ENCODE assay signal across 8 cellular contexts in genomic region chr20:64039293-64040160, GRCh38. TPM values are rescaled to one million over a fixed set of nuclear protein-coding genes. Genes with fewer than 3 reads are reported as not detected.
DNase-seq lines count a peak whose midpoint lies in the region; ATAC-seq, FAIRE-seq and TF ChIP-seq lines count a peak whose summit lies in the region.

No MANE protein-coding gene starts in this region.

- no peak overlapping the region for H3K27ac ChIP-seq in ectodermal cell (ENCODE audit: insufficient read depth, low read depth, low read length, poor library complexity, severe bottlenecking)

- H3K36me3 Mint-ChIP-seq in naive thymus-derived CD8-positive, alpha-beta T cell = no peaks in the 10 kb centered on the region

- peak overlapping the region; percentile 45 for H3K4me3 ChIP-seq in BJ (ENCODE audit: low read depth, low read length)
- H3K4me3 ChIP-seq in LNCaP clone FGC (ENCODE audit: low read depth, low read length) = peak overlapping the region; percentile 43
- H3K4me3 ChIP-seq in ectodermal cell (ENCODE audit: insufficient read depth, low read depth, low read length) = peak overlapping the region; percentile 46

- CTCF ChIA-PET in BJ (lab: Yijun Ruan, JAX) = interaction anchor here (0.6 to 5.0 kb wide), 19 partner anchors 10 to 542 kb away, joined by 3 to 76 read pairs (median 4); partner anchors contain the start of genes PRPF6, PTK6, SAMD10 and TCEA2

- H3K36me3 ChIP-seq in BJ (ENCODE audit: control insufficient read depth, insufficient read depth, low read length) = no peaks in the 10 kb centered on the region; the same call in 1 of the 2 replicates
- no peaks in the 10 kb centered on the region for H3K36me3 ChIP-seq in ectodermal cell (ENCODE audit: control insufficient read depth, insufficient read depth, low read length)

- H3K27ac Mint-ChIP-seq in naive thymus-derived CD8-positive, alpha-beta T cell = peak overlapping the region in 8 of 10 donors; percentile 34 to 87 (median 64)

- no peak for DNase-seq in BJ (ENCODE audit: low read depth)
- DNase-seq in LNCaP clone FGC (ENCODE audit: low read depth) = no peak
- DNase-seq in naive thymus-derived CD8-positive, alpha-beta T cell = no peak
- DNase-seq in ecto neural progenitor cell (ENCODE audit: low spot score) = no peak
- no peak for DNase-seq in central memory CD4-positive, alpha-beta T cell
- DNase-seq in HTR-8/SVneo (ENCODE audit: insufficient read length, low spot score) = no peak

- ATAC-seq in naive thymus-derived CD8-positive, alpha-beta T cell = no peak
- ATAC-seq in GM21786 (IDR thresholded peaks at IDR 0.05; ENCODE audit: unreplicated experiment) = no peak

- WGBS in ectodermal cell, 2 experiments = 22 to 24% methylated on average over 17 of the region's 17 CpGs

- peaks cover 33 to 63% (median 54%) of the 10 kb centered on the region in 4 donors for H3K4me1 Mint-ChIP-seq in naive thymus-derived CD8-positive, alpha-beta T cell

- no peaks in the 10 kb centered on the region for H3K9me3 Mint-ChIP-seq in naive thymus-derived CD8-positive, alpha-beta T cell

- H3K4me3 Mint-ChIP-seq in naive thymus-derived CD8-positive, alpha-beta T cell = peak overlapping the region; percentile 59 to 90 (median 79)

- H3K27me3 ChIP-seq in BJ (ENCODE audit: control insufficient read depth, insufficient read depth, low read length) (peaks cover 21% of the 10 kb centered on the region), ectodermal cell (ENCODE audit: control insufficient read depth, insufficient read depth, low read length, poor library complexity, severe bottlenecking) (peaks cover 78% of the 10 kb centered on the region)

- peaks cover 19% of the 10 kb centered on the region for H3K4me1 ChIP-seq in ectodermal cell (ENCODE audit: control insufficient read depth, insufficient read depth, low read length)

- no peaks in the 10 kb centered on the region for H3K9me3 ChIP-seq in ectodermal cell (ENCODE audit: control insufficient read depth, low read length)

- POLR2A ChIA-PET in BJ (lab: Charles Lee) = no interaction called here
- POLR2A ChIA-PET in naive thymus-derived CD8-positive, alpha-beta T cell (lab: Charles Lee) = interaction anchor here (0.7 to 7.4 kb wide), 14 partner anchors 12 to 519 kb away, joined by 3 to 67 read pairs (median 10); partner anchors contain the start of genes GMEB2, LKAAEAR1, OPRL1 and PPDPF

- FAIRE-seq in HTR-8/SVneo (lab: Jason Lieb, UNC) = no peak

- H3K27me3 Mint-ChIP-seq in naive thymus-derived CD8-positive, alpha-beta T cell = peaks cover 0 to 2% (median 0%) of the 10 kb centered on the region in 5 donors

- TF ChIP-seq CTCF in BJ (IDR thresholded peaks at IDR 0.05; ENCODE audit: insufficient read depth, low read depth, low read length) (no peak), LNCaP clone FGC (IDR thresholded peaks at IDR 0.05; ENCODE audit: control insufficient read depth, extremely low read depth, insufficient read depth) (no peak)

RNA-seq across cellular contexts. Expression of gene C20orf204, which starts 3.5 kb away (rescaled TPM):
- polyA plus RNA-seq in BJ (2011; rRNA removed) = 0.05 and 0.06 TPM in 2 replicates
- 0.26 and 0.38 TPM in 2 replicates for polyA minus RNA-seq in BJ (2011; rRNA and poly(A)+ RNA removed)
- polyA plus RNA-seq in ectodermal cell (2013, experiment 1 of 4) = 0.94 TPM
- 1.0 TPM for polyA plus RNA-seq in ectodermal cell (2013, experiment 2 of 4)
- 0.59 TPM for polyA plus RNA-seq in ectodermal cell (2013, experiment 3 of 4)
- polyA plus RNA-seq in ectodermal cell (2013, experiment 4 of 4) = 0.69 TPM
- 1 to 10 TPM; 5.6 to 5.8 TPM for total RNA-seq in naive thymus-derived CD8-positive, alpha-beta T cell
- polyA plus RNA-seq in naive thymus-derived CD8-positive, alpha-beta T cell = under 1 TPM in 1 of 3 donors, not detected in 2; 0.54 TPM

RNA-seq across cellular contexts. Expression of gene SOX18, which starts 9.9 kb away (rescaled TPM):
- not detected in 2 replicates for polyA plus RNA-seq in BJ (2011; rRNA removed)
- polyA minus RNA-seq in BJ (2011; rRNA and poly(A)+ RNA removed) = not detected in 2 replicates
- polyA plus RNA-seq in ectodermal cell (2013, experiment 1 of 4) = 0.20 TPM
- 0.16 TPM for polyA plus RNA-seq in ectodermal cell (2013, experiment 2 of 4)
- 0.16 TPM for polyA plus RNA-seq in ectodermal cell (2013, experiment 3 of 4)
- polyA plus RNA-seq in ectodermal cell (2013, experiment 4 of 4) = 0.20 TPM
- not detected for total RNA-seq in naive thymus-derived CD8-positive, alpha-beta T cell
- polyA plus RNA-seq in naive thymus-derived CD8-positive, alpha-beta T cell = not detected

RNA-seq across cellular contexts. Expression of gene TCEA2, which starts 23.5 kb away (rescaled TPM):
- 17.3 and 34.2 TPM in 2 replicates for polyA plus RNA-seq in BJ (2011; rRNA removed)
- polyA minus RNA-seq in BJ (2011; rRNA and poly(A)+ RNA removed) = 21.5 and 24.3 TPM in 2 replicates
- polyA plus RNA-seq in ectodermal cell (2013, experiment 1 of 4) = 83.8 TPM
- 79.4 TPM for polyA plus RNA-seq in ectodermal cell (2013, experiment 2 of 4)
- 76.7 TPM for polyA plus RNA-seq in ectodermal cell (2013, experiment 3 of 4)
- 95.2 TPM for polyA plus RNA-seq in ectodermal cell (2013, experiment 4 of 4)
- total RNA-seq in naive thymus-derived CD8-positive, alpha-beta T cell = 10 to 100 TPM; 42.0 to 42.7 TPM
- polyA plus RNA-seq in naive thymus-derived CD8-positive, alpha-beta T cell = 10 to 100 TPM; 22.5 to 33.0 (median 32.1) TPM

RNA-seq across cellular contexts. Expression of gene RGS19, which starts 39.8 kb away (rescaled TPM):
- 12.1 and 14.5 TPM in 2 replicates for polyA plus RNA-seq in BJ (2011; rRNA removed)
- polyA minus RNA-seq in BJ (2011; rRNA and poly(A)+ RNA removed) = 9.0 and 11.9 TPM in 2 replicates
- 11.5 TPM for polyA plus RNA-seq in ectodermal cell (2013, experiment 1 of 4)
- polyA plus RNA-seq in ectodermal cell (2013, experiment 2 of 4) = 9.4 TPM
- 8.2 TPM for polyA plus RNA-seq in ectodermal cell (2013, experiment 3 of 4)
- 9.6 TPM for polyA plus RNA-seq in ectodermal cell (2013, experiment 4 of 4)
- 10 to 100 TPM; 16.9 to 20.7 TPM for total RNA-seq in naive thymus-derived CD8-positive, alpha-beta T cell
- polyA plus RNA-seq in naive thymus-derived CD8-positive, alpha-beta T cell = 10 to 100 TPM; 50.9 to 67.5 (median 59.4) TPM

RNA-seq across cellular contexts. Expression of gene OPRL1, which starts 40.4 kb away (rescaled TPM):
- polyA plus RNA-seq in BJ (2011; rRNA removed) = 0.66 and 0.97 TPM in 2 replicates
- polyA minus RNA-seq in BJ (2011; rRNA and poly(A)+ RNA removed) = 0.77 and 1.3 TPM in 2 replicates
- 2.6 TPM for polyA plus RNA-seq in ectodermal cell (2013, experiment 1 of 4)
- 3.1 TPM for polyA plus RNA-seq in ectodermal cell (2013, experiment 2 of 4)
- polyA plus RNA-seq in ectodermal cell (2013, experiment 3 of 4) = 2.3 TPM
- 3.2 TPM for polyA plus RNA-seq in ectodermal cell (2013, experiment 4 of 4)
- 1 to 10 TPM in 1 of 2 experiments, under 1 TPM in 1; 0.91 to 1.1 TPM for total RNA-seq in naive thymus-derived CD8-positive, alpha-beta T cell
- polyA plus RNA-seq in naive thymus-derived CD8-positive, alpha-beta T cell = 1 to 10 TPM in 1 of 3 donors, under 1 TPM in 2; 0.77 to 1.6 (median 0.82) TPM
